ENCODE assay signal across 17 cellular contexts in genomic region chr18:43484710-43485109, GRCh38.
"Had no signal": no experiment of that assay in that cellular context is flagged by ENCODE, and none has a peak within 500 bp of the region (broad histone marks: within the 10 kb centered on the region; RNA-seq: fewer than 3 reads in every experiment).

No MANE protein-coding gene starts in this region.

- H3K4me3 ChIP-seq: colonic mucosa, right atrium auricular region, tibial artery, vagina had no signal

- H3K36me3 ChIP-seq: colonic mucosa, right atrium auricular region, tibial artery, vagina had no signal

- FAIRE-seq: endothelial cell of umbilical vein, kidney had no signal

- H3K27me3 ChIP-seq: colonic mucosa, right atrium auricular region, tibial artery, vagina had no signal

- H3K4me1 ChIP-seq: colonic mucosa, right atrium auricular region, tibial artery, vagina had no signal

- DNase-seq: activated CD4-positive, alpha-beta T cell treated with anti-CD3 and anti-CD28 coated beads for 4 hours; activated CD8-positive, alpha-beta memory T cell treated with anti-CD3 and anti-CD28 coated beads for 24 hours; activated naive CD4-positive, alpha-beta T cell treated with anti-CD3 and anti-CD28 coated beads for 36 hours; caudate nucleus; colonic mucosa; foreskin melanocyte; head of caudate nucleus; kidney; left ventricle myocardium superior; midbrain; naive B cell; tibial artery had no signal

- H3K9me3 ChIP-seq: colonic mucosa, right atrium auricular region, vagina had no signal

- ATAC-seq: activated T-helper 17 cell treated with anti-CD3 and anti-CD28 coated beads, Interleukin-2, amount 50 U/mL, for 72 hours; left ventricle myocardium superior; stimulated activated memory B cell treated with anti-CD40 and anti-IgM and Interleukin-4, amounts not matched to agents 10 μg/mL and 1 μg/mL and 100 μg/mL, for 72 hours had no signal

- H3K27ac ChIP-seq: colonic mucosa, right atrium auricular region, tibial artery, vagina had no signal
